Comparison of ENCODE assay signal across 8 cellular contexts in genomic region chr1:200979574-200980451, GRCh38. TPM values are rescaled to one million over a fixed set of nuclear protein-coding genes. Genes with fewer than 3 reads are reported as not detected.
DNase-seq lines count a peak whose midpoint lies in the region; ATAC-seq and TF ChIP-seq lines count a peak whose summit lies in the region.

No MANE protein-coding gene starts in this region.

- intact Hi-C loops in CD14-positive monocyte (cut with micrococcal nuclease) = loop anchor here in 1 of 2 donors (10.0 kb wide), 1 partner anchor 135 kb away; the partner anchor contains the start of gene CACNA1S
- intact Hi-C loops in posterior vena cava (cut with DNase I) = loop anchor here (2.0 to 10.0 kb wide), 3 partner anchors 63 to 245 kb away; partner anchors contain the start of gene CACNA1S (in 1 of the 2)

- H3K27ac ChIP-seq in RWPE2 (ENCODE audit: poor library complexity, severe bottlenecking) = no peak overlapping the region

- H3K4me1 Mint-ChIP-seq in CD14-positive monocyte = no peaks in the 10 kb centered on the region

- peaks cover 0 to 4% (median 2%) of the 10 kb centered on the region in 3 donors for H3K27me3 Mint-ChIP-seq in CD14-positive monocyte (ENCODE audit: low read depth in 3 of 3)

- H3K36me3 ChIP-seq in RWPE2 (ENCODE audit: low read depth) = no peaks in the 10 kb centered on the region

- TF ChIP-seq CTCF in CD14-positive monocyte (IDR thresholded peaks at IDR 0.05) (peak; percentile 83), RWPE2 (IDR thresholded peaks at IDR 0.05; ENCODE audit: poor library complexity, severe bottlenecking) (peak; percentile 54)

- H3K4me1 ChIP-seq in RWPE2 (ENCODE audit: insufficient read depth, poor library complexity, severe bottlenecking) = no peaks in the 10 kb centered on the region

- H3K36me3 Mint-ChIP-seq in CD14-positive monocyte = peaks cover 82 to 99% of the 10 kb centered on the region in 2 donors

- ATAC-seq in RWPE2 (ENCODE audit: low read depth) (0 out of 3 replicates have a peak, but pooled peaks have one; percentile 37), GM18907 (IDR thresholded peaks at IDR 0.05; ENCODE audit: unreplicated experiment) (no peak)

- H3K27me3 ChIP-seq in RWPE2 (ENCODE audit: insufficient read depth, poor library complexity, severe bottlenecking) = no peaks in the 10 kb centered on the region

- no peak overlapping the region for H3K4me3 ChIP-seq in RWPE2 (ENCODE audit: severe bottlenecking)

- peaks cover 3 to 8% (median 6%) of the 10 kb centered on the region in 7 donors for H3K9me3 Mint-ChIP-seq in CD14-positive monocyte

- H3K4me3 Mint-ChIP-seq in CD14-positive monocyte = no peak overlapping the region

- no peak overlapping the region for H3K27ac Mint-ChIP-seq in CD14-positive monocyte

- H3K9me3 ChIP-seq in RWPE2 (ENCODE audit: severe bottlenecking) = no peaks in the 10 kb centered on the region

- DNase-seq in CD14-positive monocyte (ENCODE audit: low spot score) = no peak
- DNase-seq in H4 (ENCODE audit: low spot score) = peak; percentile 24
- no peak for DNase-seq in RWPE2 (ENCODE audit: low spot score)
- peak; percentile 42 for DNase-seq in activated effector memory CD4-positive, alpha-beta T cell treated with Interleukin-2 at 50 U/mL for 16 hours
- DNase-seq in kidney tubule cell (ENCODE audit: low spot score) = peak; percentile 36
- DNase-seq in stimulated activated CD8-positive, alpha-beta memory T cell treated with anti-CD3 and anti-CD28 coated beads, Interleukin-4, amount 100 ng/mL, for 4 hours (ENCODE audit: low read depth in 2 of 2, low spot score in 1 of 2) = peak; percentile 26 to 35
- DNase-seq in posterior vena cava (ENCODE audit: low spot score) = no peak

RNA-seq across cellular contexts. Expression of gene KIF21B, which starts 43.7 kb away (rescaled TPM):
- under 1 TPM; 0.18 to 0.30 TPM for polyA plus RNA-seq in CD14-positive monocyte
- total RNA-seq in H4 (2014; rRNA removed; shearing (Covaris generic)) = 2.1 and 2.4 TPM in 2 replicates
- total RNA-seq in posterior vena cava = 1 to 10 TPM; 2.6 to 2.9 TPM

Comparison
In these comparisons a context has a peak if more than half of its experiments do, and no peak if none do; other contexts are left out.
1. DNase-seq: peak in H4 (single experiment), activated effector memory CD4-positive, alpha-beta T cell treated with Interleukin-2 at 50 U/mL for 16 hours (single experiment), kidney tubule cell (single experiment) and stimulated activated CD8-positive, alpha-beta memory T cell treated with anti-CD3 and anti-CD28 coated beads, Interleukin-4, amount 100 ng/mL, for 4 hours (2 of 2); none in CD14-positive monocyte (single experiment), RWPE2 (single experiment) and posterior vena cava (single experiment).